In genomic region chr21:41712730-41713129, GRCh38 we compare ENCODE assay signal across 1 cellular context.
TF ChIP-seq lines count a peak whose summit lies in the region.

No MANE protein-coding gene starts in this region.

TF ChIP-seq in HepG2, 621 proteins besides CTCF, POLR2A, EP300 and RAD21 (continued from another document and continues in another):
- TF ChIP-seq E2F2 (CRISPR knock-in tag; IDR thresholded peaks at IDR 0.05; ENCODE audit: borderline replicate concordance) (no peak), RERE (CRISPR knock-in tag; IDR thresholded peaks at IDR 0.05; ENCODE audit: low read depth) (no peak), ZNF704 (CRISPR knock-in tag; IDR thresholded peaks at IDR 0.05; ENCODE audit: borderline replicate concordance) (no peak), ZNF678 (CRISPR knock-in tag; IDR thresholded peaks at IDR 0.05) (no peak), ZMYM3 (CRISPR knock-in tag; IDR thresholded peaks at IDR 0.05) (no peak), UBTF (CRISPR knock-in tag; IDR thresholded peaks at IDR 0.05) (no peak), TCF12 (IDR thresholded peaks at IDR 0.05) (no peak), TCF12 (CRISPR knock-in tag; IDR thresholded peaks at IDR 0.05) (no peak), ETV5 (CRISPR knock-in tag; IDR thresholded peaks at IDR 0.05; ENCODE audit: borderline replicate concordance) (peak; percentile 65; the same call in 1 of the 2 replicates), PAWR (CRISPR knock-in tag; IDR thresholded peaks at IDR 0.05; ENCODE audit: borderline replicate concordance) (no peak), RXRB (CRISPR knock-in tag; IDR thresholded peaks at IDR 0.05; ENCODE audit: borderline replicate concordance) (peak; percentile 48; the same call in 1 of the 2 replicates), ZNF503 (CRISPR knock-in tag; IDR thresholded peaks at IDR 0.05) (no peak), ARID3A (IDR thresholded peaks at IDR 0.05; ENCODE audit: low read depth, low read length) (no peak), ZNF567 (CRISPR knock-in tag; IDR thresholded peaks at IDR 0.05; ENCODE audit: borderline replicate concordance) (no peak), ZNF883 (CRISPR knock-in tag; IDR thresholded peaks at IDR 0.05; ENCODE audit: not compliant biosample characterization) (no peak), ZBTB38 (CRISPR knock-in tag; IDR thresholded peaks at IDR 0.05) (no peak), ZFP82 (CRISPR knock-in tag; IDR thresholded peaks at IDR 0.05; ENCODE audit: borderline replicate concordance) (no peak), MBD4 (IDR thresholded peaks at IDR 0.05; ENCODE audit: borderline replicate concordance, low read length) (no peak), HIVEP1 (CRISPR knock-in tag; IDR thresholded peaks at IDR 0.05) (no peak), ZNF432 (CRISPR knock-in tag; IDR thresholded peaks at IDR 0.05; ENCODE audit: borderline replicate concordance) (no peak), YEATS2 (CRISPR knock-in tag; IDR thresholded peaks at IDR 0.05; ENCODE audit: borderline replicate concordance) (no peak), CAMTA2 (CRISPR knock-in tag; IDR thresholded peaks at IDR 0.05; ENCODE audit: borderline replicate concordance) (no peak), ONECUT2 (CRISPR knock-in tag; IDR thresholded peaks at IDR 0.05) (no peak), MXD3 (CRISPR knock-in tag; IDR thresholded peaks at IDR 0.05) (no peak), FOXO1 (CRISPR knock-in tag; IDR thresholded peaks at IDR 0.05) (peak; percentile 92), CCDC6 (CRISPR knock-in tag; IDR thresholded peaks at IDR 0.05) (no peak), ZSCAN29 (CRISPR knock-in tag; conservative IDR thresholded peaks at IDR 0.05) (no peak), ZNF333 (CRISPR knock-in tag; IDR thresholded peaks at IDR 0.05; ENCODE audit: borderline replicate concordance) (no peak), KMT2B (CRISPR knock-in tag; IDR thresholded peaks at IDR 0.05) (no peak), ZSCAN25 (CRISPR knock-in tag; IDR thresholded peaks at IDR 0.05) (no peak), NFKB2 (CRISPR knock-in tag; IDR thresholded peaks at IDR 0.05; ENCODE audit: borderline replicate concordance) (no peak), ZNF274 (CRISPR knock-in tag; IDR thresholded peaks at IDR 0.05) (no peak), RXRA (CRISPR knock-in tag; IDR thresholded peaks at IDR 0.05) (no peak), ZNF580 (CRISPR knock-in tag; IDR thresholded peaks at IDR 0.05; ENCODE audit: borderline replicate concordance, low read depth) (no peak), NFAT5 (CRISPR knock-in tag; IDR thresholded peaks at IDR 0.05) (no peak), ZEB1 (IDR thresholded peaks at IDR 0.05; ENCODE audit: insufficient replicate concordance, low read depth) (no peak), ZNF350 (CRISPR knock-in tag; IDR thresholded peaks at IDR 0.05; ENCODE audit: borderline replicate concordance, low read depth) (no peak), ZNF180 (CRISPR knock-in tag; IDR thresholded peaks at IDR 0.05; ENCODE audit: borderline replicate concordance, low read depth) (no peak), ZNF740 (CRISPR knock-in tag; IDR thresholded peaks at IDR 0.05) (no peak), ZBTB20 (CRISPR knock-in tag; IDR thresholded peaks at IDR 0.05; ENCODE audit: borderline replicate concordance, low read depth) (no peak), SIX1 (CRISPR knock-in tag; IDR thresholded peaks at IDR 0.05; ENCODE audit: borderline replicate concordance) (no peak), ARNT (IDR thresholded peaks at IDR 0.05) (no peak), GFI1 (CRISPR knock-in tag; IDR thresholded peaks at IDR 0.05; ENCODE audit: borderline replicate concordance) (no peak), SNAI1 (CRISPR knock-in tag; IDR thresholded peaks at IDR 0.05; ENCODE audit: borderline replicate concordance) (no peak), ZNF121 (CRISPR knock-in tag; IDR thresholded peaks at IDR 0.05) (no peak), LCORL (IDR thresholded peaks at IDR 0.05) (no peak), LCORL (CRISPR knock-in tag; IDR thresholded peaks at IDR 0.05) (no peak)
